20 cellular contexts compared by ENCODE assay signal in genomic region chr19:28185646-28186045, GRCh38.
"Had no signal": no experiment of that assay in that cellular context is flagged by ENCODE, and none has a peak within 500 bp of the region (broad histone marks: within the 10 kb centered on the region; RNA-seq: fewer than 3 reads in every experiment).

No MANE protein-coding gene starts in this region.

- H3K27ac Mint-ChIP-seq: activated CD4-positive, alpha-beta memory T cell treated with anti-CD3 and anti-CD28 coated beads, Interleukin-2, amount 10 ng/mL, durations not matched to agents 7 days and 5 days; activated CD4-positive, alpha-beta T cell treated with anti-CD3 and anti-CD28 coated beads, Interleukin-2, amount 10 ng/mL, durations not matched to agents 24 days and 14 days; activated naive CD8-positive, alpha-beta T cell treated with anti-CD3 and anti-CD28 coated beads, Interleukin-2, amount 50 U/mL, for 24 hours; brain; mesothelial cell of epicardium; natural killer cell; T-cell; T-helper 2 cell treated with Interferon-gamma antibody and Interleukin-4, amounts not matched to agents 5 μg/mL and 100 μg/mL, for 36 hours had no signal

- H3K9me3 ChIP-seq: gastrocnemius medialis, lower lobe of right lung, ovary, psoas muscle had no signal

- H3K4me3 Mint-ChIP-seq: activated CD4-positive, alpha-beta memory T cell treated with anti-CD3 and anti-CD28 coated beads, Interleukin-2, amount 10 ng/mL, durations not matched to agents 7 days and 5 days; activated CD4-positive, alpha-beta T cell treated with anti-CD3 and anti-CD28 coated beads, Interleukin-2, amount 10 ng/mL, durations not matched to agents 24 days and 14 days; activated naive CD8-positive, alpha-beta T cell treated with anti-CD3 and anti-CD28 coated beads, Interleukin-2, amount 50 U/mL, for 24 hours; brain; mesothelial cell of epicardium; natural killer cell; T-cell; T-helper 2 cell treated with Interferon-gamma antibody and Interleukin-4, amounts not matched to agents 5 μg/mL and 100 μg/mL, for 36 hours had no signal

- DNase-seq: activated CD4-positive, alpha-beta memory T cell treated with anti-CD3 and anti-CD28 coated beads, Interleukin-2, amount 10 ng/mL, durations not matched to agents 7 days and 5 days; activated CD4-positive, alpha-beta T cell treated with anti-CD3 and anti-CD28 coated beads, Interleukin-2, amount 10 ng/mL, durations not matched to agents 24 days and 14 days; activated gamma-delta T cell; activated naive CD4-positive, alpha-beta T cell treated with anti-CD3 and anti-CD28 coated beads, Interleukin-2, amount 50 U/mL, for 16 hours; activated naive CD8-positive, alpha-beta T cell treated with anti-CD3 and anti-CD28 coated beads, Interleukin-2, amount 50 U/mL, for 24 hours; gastrocnemius medialis; hippocampal formation; lower lobe of right lung; natural killer cell; ovary; psoas muscle; right cardiac atrium; stimulated activated CD4-positive, alpha-beta T cell treated with anti-CD3 and anti-CD28 coated beads, Interleukin-4, amount 100 ng/mL, for 24 hours; stimulated activated naive CD4-positive, alpha-beta T cell treated with Interleukin-2 at 50 U/mL for 16 hours; T-cell had no signal

- H3K4me3 ChIP-seq: gastrocnemius medialis, lower lobe of right lung, ovary, psoas muscle had no signal

- H3K4me1 Mint-ChIP-seq: activated CD4-positive, alpha-beta memory T cell treated with anti-CD3 and anti-CD28 coated beads, Interleukin-2, amount 10 ng/mL, durations not matched to agents 7 days and 5 days; activated CD4-positive, alpha-beta T cell treated with anti-CD3 and anti-CD28 coated beads, Interleukin-2, amount 10 ng/mL, durations not matched to agents 24 days and 14 days; activated naive CD8-positive, alpha-beta T cell treated with anti-CD3 and anti-CD28 coated beads, Interleukin-2, amount 50 U/mL, for 24 hours; natural killer cell; T-cell had no signal

- ATAC-seq: activated CD4-positive, CD25-positive, alpha-beta regulatory T cell treated with anti-CD3 and anti-CD28 coated beads, Interleukin-2, amount 50 U/mL, for 24 hours; activated naive CD8-positive, alpha-beta T cell treated with anti-CD3 and anti-CD28 coated beads, Interleukin-2, amount 50 U/mL, for 24 hours; gastrocnemius medialis; lower lobe of right lung; natural killer cell; psoas muscle; right cardiac atrium; T-cell had no signal

- H3K4me1 ChIP-seq: gastrocnemius medialis, lower lobe of right lung, psoas muscle had no signal

- H3K36me3 ChIP-seq: gastrocnemius medialis, lower lobe of right lung, ovary had no signal

- H3K27ac ChIP-seq: gastrocnemius medialis, lower lobe of right lung, ovary, psoas muscle, VCaP had no signal

- H3K27me3 Mint-ChIP-seq: activated CD4-positive, alpha-beta memory T cell treated with anti-CD3 and anti-CD28 coated beads, Interleukin-2, amount 10 ng/mL, durations not matched to agents 7 days and 5 days; activated CD4-positive, alpha-beta T cell treated with anti-CD3 and anti-CD28 coated beads, Interleukin-2, amount 10 ng/mL, durations not matched to agents 24 days and 14 days; activated naive CD8-positive, alpha-beta T cell treated with anti-CD3 and anti-CD28 coated beads, Interleukin-2, amount 50 U/mL, for 24 hours; T-cell had no signal

- H3K27me3 ChIP-seq: gastrocnemius medialis, ovary had no signal

- H3K36me3 Mint-ChIP-seq: brain, mesothelial cell of epicardium, natural killer cell, T-cell had no signal
